1 cellular context compared by ENCODE assay signal in the genomic region with DNA sequence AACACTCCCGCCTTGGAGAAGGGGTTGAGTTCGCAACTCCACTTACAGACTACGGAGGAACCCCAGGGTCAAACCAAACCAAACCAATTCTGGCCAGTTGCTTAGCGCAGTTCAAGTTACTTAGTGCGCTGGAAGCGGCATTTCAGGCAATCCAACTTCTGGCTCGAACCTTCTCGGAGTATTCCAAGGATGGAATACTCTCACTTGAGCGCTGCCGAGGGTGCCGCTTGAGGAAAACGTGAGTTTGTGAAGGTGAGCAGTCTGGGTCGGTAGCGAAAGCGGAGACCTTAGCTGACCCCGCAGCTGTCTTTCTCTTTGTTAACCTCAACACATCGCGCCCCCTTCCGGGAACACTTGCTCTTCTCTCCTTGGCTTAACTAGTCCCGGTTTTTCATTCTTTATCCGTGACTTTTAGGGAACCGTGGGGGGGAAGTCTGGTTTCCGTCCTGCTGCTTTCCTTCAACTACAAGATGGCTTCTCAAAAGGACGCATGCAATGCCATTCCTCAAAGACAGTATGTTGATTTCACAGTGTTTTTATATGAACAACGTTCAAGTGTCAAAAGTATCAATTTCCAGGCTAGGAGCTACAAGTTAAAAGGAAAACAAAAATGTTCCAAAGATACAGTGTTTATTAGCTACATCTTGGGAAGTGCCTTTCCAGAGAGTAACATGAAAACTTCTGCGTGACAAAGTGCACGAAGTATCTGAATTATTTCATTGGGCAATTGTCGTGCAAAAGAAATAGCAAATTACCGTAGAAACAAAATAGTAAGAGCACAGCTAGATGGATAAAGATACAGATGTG.
TF ChIP-seq lines count a peak whose summit lies in the region.

No MANE protein-coding gene starts in this region.

TF ChIP-seq in endothelial cell of umbilical vein, 7 proteins besides CTCF, POLR2A, EP300 and RAD21:
- no peak for TF ChIP-seq JUN (IDR thresholded peaks at IDR 0.05; ENCODE audit: borderline replicate concordance, insufficient read depth, insufficient read length, low read depth)
- TF ChIP-seq EZH2 (IDR thresholded peaks at IDR 0.05; ENCODE audit: borderline replicate concordance, low read depth, low read length, severe bottlenecking), result no peak
- TF ChIP-seq FOS (IDR thresholded peaks at IDR 0.05; ENCODE audit: borderline replicate concordance, insufficient read depth, low read length), result no peak
- TF ChIP-seq POLR2AphosphoS5 (IDR thresholded peaks at IDR 0.05; ENCODE audit: insufficient read depth, low read depth, low read length), result no peak
- TF ChIP-seq, protein P1, sequence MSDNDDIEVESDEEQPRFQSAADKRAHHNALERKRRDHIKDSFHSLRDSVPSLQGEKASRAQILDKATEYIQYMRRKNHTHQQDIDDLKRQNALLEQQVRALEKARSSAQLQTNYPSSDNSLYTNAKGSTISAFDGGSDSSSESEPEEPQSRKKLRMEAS (IDR thresholded peaks at IDR 0.05; ENCODE audit: insufficient read depth, insufficient read length), result no peak
- no peak for TF ChIP-seq GATA2 (IDR thresholded peaks at IDR 0.05; ENCODE audit: insufficient read depth, insufficient read length, low read depth, low read length)
- TF ChIP-seq MYC (IDR thresholded peaks at IDR 0.05; ENCODE audit: low read depth, low read length), result no peak
